11 cellular contexts compared by ENCODE assay signal in genomic region chr5:159451197-159452052, GRCh38.
DNase-seq lines count a peak whose midpoint lies in the region; ATAC-seq and TF ChIP-seq lines count a peak whose summit lies in the region.
"Had no signal": no experiment of that assay in that cellular context is flagged by ENCODE, and none has a peak within 500 bp of the region (broad histone marks: within the 10 kb centered on the region; RNA-seq: fewer than 3 reads in every experiment).

No MANE protein-coding gene starts in this region.

- peak overlapping the region; percentile 54 to 88 for H3K27ac ChIP-seq in coronary artery
- H3K27ac ChIP-seq in lower lobe of right lung: no peak overlapping the region
- H3K27ac ChIP-seq in OCI-LY7 (ENCODE audit: low read depth, low read length, poor library complexity, severe bottlenecking): no peak overlapping the region
- H3K27ac ChIP-seq in naive thymus-derived CD4-positive, alpha-beta T cell (ENCODE audit: low read depth, low read length): no peak overlapping the region
- H3K27ac ChIP-seq: C4-2B had no signal

- H3K36me3 Mint-ChIP-seq in activated T-cell treated with anti-CD3 and anti-CD28 coated beads, Interleukin-2, amount 50 U/mL, for 72 hours (ENCODE audit: insufficient read depth in 2 of 2): no peaks in the 10 kb centered on the region
- no peaks in the 10 kb centered on the region for H3K36me3 Mint-ChIP-seq in naive thymus-derived CD4-positive, alpha-beta T cell
- H3K36me3 Mint-ChIP-seq: activated naive CD8-positive, alpha-beta T cell treated with anti-CD3 and anti-CD28 coated beads for 36 hours had no signal

- intact Hi-C loops in lower lobe of right lung (cut with DNase I): no loop called here
- intact Hi-C loops in OCI-LY7 (cut with micrococcal nuclease; ENCODE audit: unreplicated experiment): no loop called here
- intact Hi-C loops in naive thymus-derived CD4-positive, alpha-beta T cell (cut with micrococcal nuclease): loop anchor here in 1 of 2 donors (10.0 kb wide), 1 partner anchor 323 kb away; no protein-coding TSS in a partner anchor

- H3K9me3 Mint-ChIP-seq in activated T-cell treated with anti-CD3 and anti-CD28 coated beads, Interleukin-2, amount 50 U/mL, for 72 hours: no peaks in the 10 kb centered on the region
- no peaks in the 10 kb centered on the region for H3K9me3 Mint-ChIP-seq in naive thymus-derived CD4-positive, alpha-beta T cell
- H3K9me3 Mint-ChIP-seq: activated naive CD8-positive, alpha-beta T cell treated with anti-CD3 and anti-CD28 coated beads for 36 hours had no signal

- H3K4me3 Mint-ChIP-seq in activated T-cell treated with anti-CD3 and anti-CD28 coated beads, Interleukin-2, amount 50 U/mL, for 72 hours: no peak overlapping the region
- no peak overlapping the region for H3K4me3 Mint-ChIP-seq in naive thymus-derived CD4-positive, alpha-beta T cell
- H3K4me3 Mint-ChIP-seq: activated naive CD8-positive, alpha-beta T cell treated with anti-CD3 and anti-CD28 coated beads for 36 hours had no signal

- no peaks in the 10 kb centered on the region for H4K20me1 ChIP-seq in OCI-LY7 (ENCODE audit: insufficient read depth, low read length)

- no peak for DNase-seq in activated T-cell treated with anti-CD3 and anti-CD28 coated beads, Interleukin-2, amount 50 U/mL, for 72 hours
- DNase-seq in activated T-cell treated with anti-CD3 and anti-CD28 coated beads for 4 hours (no peak), coronary artery (ENCODE audit: low spot score) (peak; percentile 78), lower lobe of right lung (no peak), OCI-LY7 (ENCODE audit: low spot score) (no peak), DMS153 (lab: John Stamatoyannopoulos, UW) (no peak)
- no peak for DNase-seq in naive thymus-derived CD4-positive, alpha-beta T cell
- DNase-seq: activated naive CD8-positive, alpha-beta T cell treated with anti-CD3 and anti-CD28 coated beads for 36 hours; Kasumi-1 had no signal

- H3K9me2 ChIP-seq in OCI-LY7 (ENCODE audit: insufficient read depth, low read length): no peaks in the 10 kb centered on the region

- H3K4me1 ChIP-seq in lower lobe of right lung (peaks cover 23% of the 10 kb centered on the region), OCI-LY7 (ENCODE audit: insufficient read depth, low read length, poor library complexity, severe bottlenecking) (no peaks in the 10 kb centered on the region)
- H3K4me1 ChIP-seq in naive thymus-derived CD4-positive, alpha-beta T cell (ENCODE audit: control insufficient read depth in 2 of 2, insufficient read depth in 2 of 2, low read length in 2 of 2): no peaks in the 10 kb centered on the region

- H3K36me3 ChIP-seq in lower lobe of right lung (no peaks in the 10 kb centered on the region), OCI-LY7 (ENCODE audit: insufficient read depth, low read length) (no peaks in the 10 kb centered on the region)
- H3K36me3 ChIP-seq in naive thymus-derived CD4-positive, alpha-beta T cell (ENCODE audit: control insufficient read depth in 2 of 3, insufficient read depth in 3 of 3, low read length in 3 of 3): no peaks in the 10 kb centered on the region

- peaks cover 86% of the 10 kb centered on the region for H3K27me3 Mint-ChIP-seq in activated T-cell treated with anti-CD3 and anti-CD28 coated beads, Interleukin-2, amount 50 U/mL, for 72 hours (ENCODE audit: low read depth)
- H3K27me3 Mint-ChIP-seq in naive thymus-derived CD4-positive, alpha-beta T cell: peaks cover 0 to 67% (median 8%) of the 10 kb centered on the region in 5 donors

- H3K4me1 Mint-ChIP-seq in activated T-cell treated with anti-CD3 and anti-CD28 coated beads, Interleukin-2, amount 50 U/mL, for 72 hours (ENCODE audit: low read depth): peaks cover 12% of the 10 kb centered on the region
- H3K4me1 Mint-ChIP-seq in naive thymus-derived CD4-positive, alpha-beta T cell: peaks cover 0 to 4% (median 0%) of the 10 kb centered on the region in 7 donors

- no peaks in the 10 kb centered on the region for H3K27me3 ChIP-seq in lower lobe of right lung (ENCODE audit: low read depth)
- H3K27me3 ChIP-seq in naive thymus-derived CD4-positive, alpha-beta T cell (ENCODE audit: control insufficient read depth in 2 of 2, insufficient read depth in 2 of 2, low read length in 2 of 2): no peaks in the 10 kb centered on the region

- CTCF ChIA-PET in OCI-LY7 (lab: Charles Lee; ENCODE audit: unreplicated experiment): interaction anchor here (0.5 kb wide), 1 partner anchor 55 kb away, joined by 3 read pairs; no protein-coding TSS in a partner anchor
- CTCF ChIA-PET in naive thymus-derived CD4-positive, alpha-beta T cell (lab: Charles Lee): no interaction called here

- no peaks in the 10 kb centered on the region for H3K79me2 ChIP-seq in OCI-LY7 (ENCODE audit: insufficient read depth, low read depth, low read length)

- H3K4me3 ChIP-seq in coronary artery (no peak overlapping the region), lower lobe of right lung (no peak overlapping the region), OCI-LY7 (ENCODE audit: low read depth, low read length, poor library complexity, severe bottlenecking) (no peak overlapping the region)
- H3K4me3 ChIP-seq in naive thymus-derived CD4-positive, alpha-beta T cell (ENCODE audit: low read length): no peak overlapping the region

- BruUV-seq in OCI-LY7 (replicated peaks; lab: Mats Ljungman, UMichigan): no TSS peak

- no peak overlapping the region for H3K27ac Mint-ChIP-seq in activated T-cell treated with anti-CD3 and anti-CD28 coated beads, Interleukin-2, amount 50 U/mL, for 72 hours
- H3K27ac Mint-ChIP-seq in naive thymus-derived CD4-positive, alpha-beta T cell: no peak overlapping the region
- H3K27ac Mint-ChIP-seq: activated naive CD8-positive, alpha-beta T cell treated with anti-CD3 and anti-CD28 coated beads for 36 hours had no signal

- H2AFZ ChIP-seq in OCI-LY7 (ENCODE audit: low read length): no peak overlapping the region

- peak; percentile 38 to 45 for ATAC-seq in activated T-cell treated with anti-CD3 and anti-CD28 coated beads, Interleukin-2, amount 50 U/mL, for 72 hours (replicated peaks in 1 of 2)
- peak; percentile 62 to 85 for ATAC-seq in lower lobe of right lung
- ATAC-seq in naive thymus-derived CD4-positive, alpha-beta T cell: no peak
- ATAC-seq in GM21360 (IDR thresholded peaks at IDR 0.05; ENCODE audit: unreplicated experiment): no peak

- TF ChIP-seq CTCF in coronary artery (IDR thresholded peaks at IDR 0.05) (no peak), lower lobe of right lung (IDR thresholded peaks at IDR 0.05) (no peak), OCI-LY7 (conservative IDR thresholded peaks at IDR 0.05; ENCODE audit: low read length) (no peak)

- POLR2A ChIA-PET in OCI-LY7 (lab: Charles Lee): interaction anchor here (0.8 kb wide), 1 partner anchor 135 kb away, joined by 3 read pairs; no protein-coding TSS in a partner anchor
- POLR2A ChIA-PET in naive thymus-derived CD4-positive, alpha-beta T cell (lab: Charles Lee): no interaction called here

- H3K4me2 ChIP-seq in OCI-LY7 (ENCODE audit: low read length): no peak overlapping the region

- H3K9me3 ChIP-seq in lower lobe of right lung (no peaks in the 10 kb centered on the region), OCI-LY7 (ENCODE audit: low read length) (no peaks in the 10 kb centered on the region)
- no peaks in the 10 kb centered on the region for H3K9me3 ChIP-seq in naive thymus-derived CD4-positive, alpha-beta T cell (ENCODE audit: control insufficient read depth in 2 of 3, low read length in 3 of 3)

Comparison
In these comparisons a context has a peak if more than half of its experiments do, and no peak if none do; other contexts are left out.
1. ATAC-seq: peak in activated T-cell treated with anti-CD3 and anti-CD28 coated beads, Interleukin-2, amount 50 U/mL, for 72 hours (2 of 2) and lower lobe of right lung (2 of 2); none in naive thymus-derived CD4-positive, alpha-beta T cell (single experiment) and GM21360 (single experiment).
2. H3K27ac ChIP-seq: peak in coronary artery (2 of 2); none in lower lobe of right lung (single experiment), OCI-LY7 (single experiment) and naive thymus-derived CD4-positive, alpha-beta T cell (single experiment).